In genomic region chr1:152941037-152941700, GRCh38 we compare ENCODE assay signal across 2 cellular contexts.
TF ChIP-seq lines count a peak whose summit lies in the region.

No MANE protein-coding gene starts in this region.

TF ChIP-seq in A549, 52 proteins besides CTCF, POLR2A, EP300 and RAD21:
- TF ChIP-seq BHLHE40 (IDR thresholded peaks at IDR 0.05; ENCODE audit: low read depth, low read length) = no peak
- no peak for TF ChIP-seq MYC (IDR thresholded peaks at IDR 0.05; ENCODE audit: borderline replicate concordance, low read length)
- no peak for TF ChIP-seq NFE2L2 (conservative IDR thresholded peaks at IDR 0.05; ENCODE audit: low read length)
- TF ChIP-seq CEBPB (IDR thresholded peaks at IDR 0.05) = no peak
- TF ChIP-seq ESRRA (IDR thresholded peaks at IDR 0.05; ENCODE audit: borderline replicate concordance, low read length) = no peak

TF ChIP-seq in WTC11, 78 proteins besides CTCF, POLR2A, EP300 and RAD21:
- TF ChIP-seq FOXP4 (CRISPR knock-in tag; IDR thresholded peaks at IDR 0.05) (no peak), SMAD3 (CRISPR knock-in tag; IDR thresholded peaks at IDR 0.05; ENCODE audit: borderline replicate concordance) (no peak), NR2C2 (CRISPR knock-in tag; IDR thresholded peaks at IDR 0.05) (no peak), ZNF416 (CRISPR knock-in tag; IDR thresholded peaks at IDR 0.05) (no peak), ARID4B (CRISPR knock-in tag; IDR thresholded peaks at IDR 0.05; ENCODE audit: borderline replicate concordance) (no peak), CDX4 (CRISPR knock-in tag; IDR thresholded peaks at IDR 0.05; ENCODE audit: borderline replicate concordance) (no peak), ERG (CRISPR knock-in tag; IDR thresholded peaks at IDR 0.05) (no peak), MYBL2 (CRISPR knock-in tag; IDR thresholded peaks at IDR 0.05) (no peak), IRF1 (CRISPR knock-in tag; IDR thresholded peaks at IDR 0.05) (no peak), CBFB (CRISPR knock-in tag; IDR thresholded peaks at IDR 0.05; ENCODE audit: low read depth) (no peak), ATF6 (CRISPR knock-in tag; IDR thresholded peaks at IDR 0.05) (no peak), E2F4 (CRISPR knock-in tag; IDR thresholded peaks at IDR 0.05; ENCODE audit: borderline replicate concordance, low read depth) (no peak), ZBTB43 (CRISPR knock-in tag; IDR thresholded peaks at IDR 0.05) (no peak), NFYB (CRISPR knock-in tag; conservative IDR thresholded peaks at IDR 0.05; ENCODE audit: low read depth) (no peak), ZNF281 (CRISPR knock-in tag; IDR thresholded peaks at IDR 0.05) (no peak), ZNF317 (CRISPR knock-in tag; IDR thresholded peaks at IDR 0.05; ENCODE audit: borderline replicate concordance, low read depth) (no peak), ZNF219 (CRISPR knock-in tag; IDR thresholded peaks at IDR 0.05; ENCODE audit: borderline replicate concordance) (no peak), ETV6 (CRISPR knock-in tag; IDR thresholded peaks at IDR 0.05) (no peak), HMGA2 (CRISPR knock-in tag; IDR thresholded peaks at IDR 0.05) (no peak), NR3C1 (CRISPR knock-in tag; conservative IDR thresholded peaks at IDR 0.05; ENCODE audit: low read depth) (no peak)
